Comparison of ENCODE assay signal across 9 cellular contexts in genomic region chr18:62877448-62878221, GRCh38.
DNase-seq lines count a peak whose midpoint lies in the region; ATAC-seq and TF ChIP-seq lines count a peak whose summit lies in the region.
"Had no signal": no experiment of that assay in that cellular context is flagged by ENCODE, and none has a peak within 500 bp of the region (broad histone marks: within the 10 kb centered on the region; RNA-seq: fewer than 3 reads in every experiment).

No MANE protein-coding gene starts in this region.

- DNase-seq in HFF-Myc (ENCODE audit: extremely low read depth, low read depth) = peak; percentile 54
- peak; percentile 54 for DNase-seq in SK-MEL-5 (ENCODE audit: low read depth, low spot score)
- peak; percentile 56 for DNase-seq in glomerular visceral epithelial cell (ENCODE audit: extremely low spot score)
- no peak for DNase-seq in mucosa of gallbladder (ENCODE audit: low spot score)
- no peak for DNase-seq in T-helper 9 cell
- DNase-seq: upper lobe of left lung had no signal

- TF ChIP-seq CTCF in HFF-Myc (IDR thresholded peaks at IDR 0.05; ENCODE audit: low read depth, low read length, missing control alignments) = no peak

- in situ Hi-C loops in SK-MEL-5 (cut with HindIII; ENCODE audit: low pct_unique_long_range_greater_than_20kb, low sequenced_read_pairs) = no loop called here

- no peak overlapping the region for H3K4me3 ChIP-seq in HFF-Myc (replicated peaks; ENCODE audit: low read depth, low read length)
- peak overlapping the region; percentile 40 for H3K4me3 ChIP-seq in skeletal muscle satellite cell (ENCODE audit: low read length)
- H3K4me3 ChIP-seq: upper lobe of left lung had no signal

- H3K9ac ChIP-seq in skeletal muscle satellite cell (ENCODE audit: low read depth, low read length) = peak overlapping the region; percentile 47

- H3K36me3 ChIP-seq in skeletal muscle satellite cell (ENCODE audit: insufficient read depth, low read length) = no peaks in the 10 kb centered on the region
- H3K36me3 ChIP-seq: upper lobe of left lung had no signal

- peak overlapping the region; percentile 46 for H3K4me2 ChIP-seq in skeletal muscle satellite cell (ENCODE audit: low read length)

- H3K9me3 ChIP-seq in skeletal muscle satellite cell (replicated peaks; ENCODE audit: low read length) = no peaks in the 10 kb centered on the region
- H3K9me3 ChIP-seq: upper lobe of left lung had no signal

- H3K4me1 ChIP-seq in skeletal muscle satellite cell (ENCODE audit: control insufficient read depth, insufficient read depth, low read length) = peaks cover 42% of the 10 kb centered on the region

- ATAC-seq in HG02938 (IDR thresholded peaks at IDR 0.05; ENCODE audit: unreplicated experiment) (no peak), HG02763 (IDR thresholded peaks at IDR 0.05; ENCODE audit: unreplicated experiment) (no peak)

- H3K27me3 ChIP-seq in skeletal muscle satellite cell (ENCODE audit: control insufficient read depth, insufficient read depth, low read length) = no peaks in the 10 kb centered on the region
- H3K27me3 ChIP-seq: upper lobe of left lung had no signal

Comparison
In these comparisons a context has a peak if more than half of its experiments do, and no peak if none do; other contexts are left out.
1. DNase-seq: peak in HFF-Myc (single experiment), SK-MEL-5 (single experiment) and glomerular visceral epithelial cell (single experiment); none in mucosa of gallbladder (single experiment) and T-helper 9 cell (single experiment).